In the genomic region with DNA sequence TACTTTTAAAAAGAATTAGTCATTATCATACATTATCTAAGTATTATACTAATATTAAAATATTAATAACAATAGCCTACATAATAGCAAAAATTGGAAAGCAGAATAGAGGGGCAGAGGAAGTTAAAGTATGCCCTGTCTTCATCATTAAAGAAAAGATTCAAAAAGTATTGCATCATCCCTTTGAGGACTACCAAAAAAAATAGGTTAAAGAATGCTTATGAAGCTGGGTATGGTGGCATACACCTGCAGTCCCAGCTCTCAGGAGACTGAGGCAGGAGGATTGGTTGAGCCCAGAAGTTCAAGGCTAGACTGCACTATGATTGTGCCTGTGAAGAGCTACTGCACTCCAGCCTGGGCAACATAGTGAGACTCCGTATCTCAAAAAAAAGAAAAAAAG, we compare ENCODE assay signal across 24 cellular contexts.
A peak's percentile ranks its signal among the peaks of the same experiment; 100 is the strongest.
DNase-seq lines count a peak whose midpoint lies in the region; ATAC-seq, FAIRE-seq and TF ChIP-seq lines count a peak whose summit lies in the region.
"Had no signal": no experiment of that assay in that cellular context is flagged by ENCODE, and none has a peak within 500 bp of the region (broad histone marks: within the 10 kb centered on the region; RNA-seq: fewer than 3 reads in every experiment).

No MANE protein-coding gene starts in this region.

- FAIRE-seq in D721Med (lab: Jason Lieb, UNC): no peak
- FAIRE-seq: A204.1, G401.6, GM12891, GM19239 had no signal

- dilution Hi-C loops in IMR-90 (cut with HindIII; ENCODE audit: low sequenced_read_pairs, unreplicated experiment): no loop called here

- ATAC-seq in IMR-90 (ENCODE audit: low read depth): no peak
- ATAC-seq in WTC11: no peak
- no peak for ATAC-seq in memory B cell (ENCODE audit: low read depth)
- ATAC-seq in stimulated activated memory B cell treated with anti-CD40 and anti-IgM and Interleukin-4, amounts not matched to agents 10 μg/mL and 1 μg/mL and 100 μg/mL, for 72 hours: no peak
- no peak for ATAC-seq in GM21576 (IDR thresholded peaks at IDR 0.05; ENCODE audit: unreplicated experiment)

- H3K4ac ChIP-seq in IMR-90 (ENCODE audit: low read depth, low read length): no peak overlapping the region

- H3K9me3 ChIP-seq in IMR-90 (ENCODE audit: control insufficient read depth, insufficient read depth, low read length): no peaks in the 10 kb centered on the region
- H3K9me3 ChIP-seq: BE2C, BLaER1 had no signal

- H3K36me3 ChIP-seq in IMR-90 (ENCODE audit: control insufficient read depth, insufficient read depth, low read length): no peaks in the 10 kb centered on the region
- H3K36me3 ChIP-seq: BE2C, BLaER1 had no signal

- H3K9me3 Mint-ChIP-seq in WTC11 (no peaks in the 10 kb centered on the region), memory B cell (no peaks in the 10 kb centered on the region)
- H3K9me3 Mint-ChIP-seq in stimulated activated memory B cell treated with anti-CD40 and anti-IgM and Interleukin-4, amounts not matched to agents 10 μg/mL and 1 μg/mL and 100 μg/mL, for 72 hours: no peaks in the 10 kb centered on the region
- H3K9me3 Mint-ChIP-seq: CD4-positive, CD25-positive, alpha-beta regulatory T cell; CD8-positive, alpha-beta memory T cell had no signal

- H3K14ac ChIP-seq in IMR-90 (replicated peaks; ENCODE audit: low read depth, low read length): no peak overlapping the region

- no peaks in the 10 kb centered on the region for H3K9me1 ChIP-seq in IMR-90 (ENCODE audit: insufficient read depth, low read length)

- no peak overlapping the region for H3K9ac ChIP-seq in IMR-90 (ENCODE audit: low read depth, low read length)
- H3K9ac ChIP-seq: BLaER1 had no signal

- no peak overlapping the region for H2BK15ac ChIP-seq in IMR-90 (ENCODE audit: low read depth, low read length)

- no peak for DNase-seq in IMR-90
- DNase-seq in WTC11 (ENCODE audit: low spot score): no peak
- DNase-seq in memory B cell (ENCODE audit: low spot score in 2 of 2): no peak
- DNase-seq in KBM-7: no peak
- no peak for DNase-seq in D721Med (ENCODE audit: insufficient read length, low spot score)
- no peak for DNase-seq in superior temporal gyrus (ENCODE audit: extremely low spot score)
- DNase-seq: 8988T; ACHN; BE2C; C1 segment of cervical spinal cord; CD4-positive, alpha-beta memory T cell; CD4-positive, CD25-positive, alpha-beta regulatory T cell; CD8-positive, alpha-beta memory T cell; COR-L47; DMS79 treated with DMSO at 0.1 percent for 48 hours; GF-D8 had no signal

- no peak overlapping the region for H3K18ac ChIP-seq in IMR-90 (ENCODE audit: low read depth, low read length)

- no peak overlapping the region for H2BK120ac ChIP-seq in IMR-90 (ENCODE audit: low read depth, low read length)

- H2BK20ac ChIP-seq in IMR-90 (ENCODE audit: low read depth, low read length): no peak overlapping the region

- H4K8ac ChIP-seq in IMR-90 (ENCODE audit: low read depth in 2 of 2, low read length in 2 of 2): no peak overlapping the region

- no peaks in the 10 kb centered on the region for H3K27me3 ChIP-seq in IMR-90 (ENCODE audit: control insufficient read depth, insufficient read depth, low read length)
- H3K27me3 ChIP-seq: BE2C, BLaER1 had no signal

- no TSS peak for BruUV-seq in IMR-90 (replicated peaks; lab: Mats Ljungman, UMichigan)

- H3K4me3 ChIP-seq in IMR-90 (ENCODE audit: insufficient read depth, low read depth, low read length): no peak overlapping the region
- H3K4me3 ChIP-seq: BLaER1 had no signal

- H3K79me1 ChIP-seq in IMR-90 (ENCODE audit: low read depth in 1 of 2, low read length in 2 of 2): no peaks in the 10 kb centered on the region

- POLR2A ChIA-PET in IMR-90 (lab: Charles Lee; ENCODE audit: unreplicated experiment) (no interaction called here), WTC11 (lab: Charles Lee) (no interaction called here)

- in situ Hi-C loops in IMR-90 (cut with MboI; ENCODE audit: low sequenced_read_pairs) (no loop called here), KBM-7 (cut with MboI; ENCODE audit: low pct_unique_long_range_greater_than_20kb, low sequenced_read_pairs) (no loop called here)

- H2BK5ac ChIP-seq in IMR-90 (ENCODE audit: low read depth, low read length, poor library complexity, severe bottlenecking): no peak overlapping the region

- H4K20me1 ChIP-seq in IMR-90 (ENCODE audit: insufficient read depth, low read length): no peaks in the 10 kb centered on the region
- H4K20me1 ChIP-seq: BLaER1 had no signal

- no peaks in the 10 kb centered on the region for H3K36me3 Mint-ChIP-seq in WTC11
- H3K36me3 Mint-ChIP-seq in memory B cell: peaks cover 47% of the 10 kb centered on the region
- peaks cover 69% of the 10 kb centered on the region for H3K36me3 Mint-ChIP-seq in stimulated activated memory B cell treated with anti-CD40 and anti-IgM and Interleukin-4, amounts not matched to agents 10 μg/mL and 1 μg/mL and 100 μg/mL, for 72 hours
- H3K36me3 Mint-ChIP-seq: CD14-positive monocyte; CD4-positive, alpha-beta memory T cell; CD4-positive, CD25-positive, alpha-beta regulatory T cell; CD8-positive, alpha-beta memory T cell had no signal

- no peak overlapping the region for H2AFZ ChIP-seq in IMR-90 (replicated peaks; ENCODE audit: low read length, poor library complexity)

- no peak overlapping the region for H2AK9ac ChIP-seq in IMR-90 (replicated peaks; ENCODE audit: low read depth, low read length, poor library complexity)

- CTCF ChIA-PET in IMR-90 (lab: Yijun Ruan, JAX) (no interaction called here), WTC11 (lab: Charles Lee) (no interaction called here)

- H3K27ac ChIP-seq in IMR-90 (ENCODE audit: insufficient read depth, low read length): no peak overlapping the region
- H3K27ac ChIP-seq: BLaER1 had no signal

- H3K4me2 ChIP-seq in IMR-90 (ENCODE audit: low read depth, low read length): no peak overlapping the region
- H3K4me2 ChIP-seq: BLaER1 had no signal

- H3K27ac Mint-ChIP-seq in WTC11: no peak overlapping the region
- peak overlapping the region; percentile 48 for H3K27ac Mint-ChIP-seq in memory B cell
- peak overlapping the region; percentile 57 for H3K27ac Mint-ChIP-seq in stimulated activated memory B cell treated with anti-CD40 and anti-IgM and Interleukin-4, amounts not matched to agents 10 μg/mL and 1 μg/mL and 100 μg/mL, for 72 hours

- TF ChIP-seq RAD21 in IMR-90 (IDR thresholded peaks at IDR 0.05; ENCODE audit: low read length): no peak

- H3K27me3 Mint-ChIP-seq in WTC11 (ENCODE audit: low read depth) (no peaks in the 10 kb centered on the region), memory B cell (no peaks in the 10 kb centered on the region)
- no peaks in the 10 kb centered on the region for H3K27me3 Mint-ChIP-seq in stimulated activated memory B cell treated with anti-CD40 and anti-IgM and Interleukin-4, amounts not matched to agents 10 μg/mL and 1 μg/mL and 100 μg/mL, for 72 hours

- H4K91ac ChIP-seq in IMR-90 (ENCODE audit: insufficient read depth, low read depth, low read length): no peak overlapping the region

- H3K4me1 Mint-ChIP-seq in WTC11: peaks cover 33% of the 10 kb centered on the region
- H3K4me1 Mint-ChIP-seq in memory B cell: peaks cover 25% of the 10 kb centered on the region
- peaks cover 25% of the 10 kb centered on the region for H3K4me1 Mint-ChIP-seq in stimulated activated memory B cell treated with anti-CD40 and anti-IgM and Interleukin-4, amounts not matched to agents 10 μg/mL and 1 μg/mL and 100 μg/mL, for 72 hours
- H3K4me1 Mint-ChIP-seq: CD14-positive monocyte; CD4-positive, alpha-beta memory T cell; CD4-positive, CD25-positive, alpha-beta regulatory T cell; CD8-positive, alpha-beta memory T cell had no signal

- H3K56ac ChIP-seq in IMR-90 (ENCODE audit: extremely low read depth, insufficient read depth, low read length): no peak overlapping the region

- TF ChIP-seq CTCF in IMR-90 (conservative IDR thresholded peaks at IDR 0.05; ENCODE audit: low read depth, low read length) (no peak), WTC11 (IDR thresholded peaks at IDR 0.05) (no peak), D721Med (IDR thresholded peaks at IDR 0.05; ENCODE audit: insufficient read depth, missing control alignments) (no peak)

- no peak overlapping the region for H4K5ac ChIP-seq in IMR-90 (ENCODE audit: low read depth, low read length)

- intact Hi-C loops in IMR-90 (cut with micrococcal nuclease): no loop called here

- H3K4me3 Mint-ChIP-seq in WTC11 (no peak overlapping the region), memory B cell (no peak overlapping the region)
- H3K4me3 Mint-ChIP-seq in stimulated activated memory B cell treated with anti-CD40 and anti-IgM and Interleukin-4, amounts not matched to agents 10 μg/mL and 1 μg/mL and 100 μg/mL, for 72 hours: no peak overlapping the region
- H3K4me3 Mint-ChIP-seq: CD14-positive monocyte; CD4-positive, alpha-beta memory T cell; CD4-positive, CD25-positive, alpha-beta regulatory T cell; CD8-positive, alpha-beta memory T cell had no signal

- no peak overlapping the region for H2AK5ac ChIP-seq in IMR-90 (ENCODE audit: low read depth, low read length)

- TF ChIP-seq POLR2A in IMR-90 (IDR thresholded peaks at IDR 0.05; ENCODE audit: low read depth, low read length): no peak

- H3K4me1 ChIP-seq in IMR-90 (ENCODE audit: control insufficient read depth, insufficient read depth, low read length): peaks cover 2% of the 10 kb centered on the region; the same call in 1 of the 2 replicates
- H3K4me1 ChIP-seq: BE2C, BLaER1 had no signal

- WGBS in IMR-90 (ENCODE audit: extremely low coverage in 2 of 2, insufficient read length in 1 of 2), 2 experiments: no CpG with 5 or more reads among the region's 1 CpG

- H3K23ac ChIP-seq in IMR-90 (ENCODE audit: low read depth, low read length): no peak overlapping the region

TF ChIP-seq in IMR-90, 13 proteins besides CTCF, POLR2A, EP300 and RAD21:
- TF ChIP-seq CEBPB (IDR thresholded peaks at IDR 0.05; ENCODE audit: low read depth, low read length) (peak; percentile 65), MAFK (IDR thresholded peaks at IDR 0.05; ENCODE audit: low read depth, low read length) (no peak), BHLHE40 (IDR thresholded peaks at IDR 0.05; ENCODE audit: low read depth, low read length) (no peak)

TF ChIP-seq in WTC11, 78 proteins besides CTCF, POLR2A, EP300 and RAD21:
- TF ChIP-seq ZNF121 (CRISPR knock-in tag; IDR thresholded peaks at IDR 0.05): 0 out of 2 replicates have a peak, but pooled peaks have one; percentile 22
- TF ChIP-seq, protein P1, sequence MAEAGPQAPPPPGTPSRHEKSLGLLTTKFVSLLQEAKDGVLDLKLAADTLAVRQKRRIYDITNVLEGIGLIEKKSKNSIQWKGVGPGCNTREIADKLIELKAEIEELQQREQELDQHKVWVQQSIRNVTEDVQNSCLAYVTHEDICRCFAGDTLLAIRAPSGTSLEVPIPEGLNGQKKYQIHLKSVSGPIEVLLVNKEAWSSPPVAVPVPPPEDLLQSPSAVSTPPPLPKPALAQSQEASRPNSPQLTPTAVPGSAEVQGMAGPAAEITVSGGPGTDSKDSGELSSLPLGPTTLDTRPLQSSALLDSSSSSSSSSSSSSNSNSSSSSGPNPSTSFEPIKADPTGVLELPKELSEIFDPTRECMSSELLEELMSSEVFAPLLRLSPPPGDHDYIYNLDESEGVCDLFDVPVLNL (CRISPR knock-in tag; IDR thresholded peaks at IDR 0.05; ENCODE audit: borderline replicate concordance, low read depth): no peak
